9 cellular contexts compared by ENCODE assay signal in genomic region chr11:35623708-35624168, GRCh38. TPM values are rescaled to one million over a fixed set of nuclear protein-coding genes. Genes with fewer than 3 reads are reported as not detected.
DNase-seq lines count a peak whose midpoint lies in the region; TF ChIP-seq lines count a peak whose summit lies in the region.
"Had no signal": no experiment of that assay in that cellular context is flagged by ENCODE, and none has a peak within 500 bp of the region (broad histone marks: within the 10 kb centered on the region; RNA-seq: fewer than 3 reads in every experiment).

No MANE protein-coding gene starts in this region.

- in situ Hi-C loops in G401 (cut with HindIII; ENCODE audit: low sequenced_read_pairs) = no loop called here

- H3K4me1 ChIP-seq in right atrium auricular region = peaks cover 0 to 17% of the 10 kb centered on the region in 2 donors

- no peaks in the 10 kb centered on the region for H3K27me3 ChIP-seq in right atrium auricular region

- no peak overlapping the region for H3K4me3 ChIP-seq in right atrium auricular region

- no peak overlapping the region for H3K27ac ChIP-seq in right atrium auricular region

- no peaks in the 10 kb centered on the region for H3K36me3 ChIP-seq in right atrium auricular region

- no peak for TF ChIP-seq CTCF in right atrium auricular region (IDR thresholded peaks at IDR 0.05)

- no peaks in the 10 kb centered on the region for H3K9me3 ChIP-seq in right atrium auricular region

- peak; percentile 48 for DNase-seq in HK-2 (ENCODE audit: unreplicated experiment)
- peak; percentile 31 for DNase-seq in OCI-M1 (lab: John Stamatoyannopoulos, UW)
- peak; percentile 90 for DNase-seq in dermis blood vessel endothelial cell
- DNase-seq in non-pigmented ciliary epithelial cell (ENCODE audit: low read depth) = peak; percentile 83
- no peak for DNase-seq in G401 (ENCODE audit: low spot score)
- no peak for DNase-seq in right atrium auricular region (ENCODE audit: low spot score)
- no peak for DNase-seq in SIG-M5 treated with dmso at 0.1 percent for 504 hours (lab: John Stamatoyannopoulos, UW; ENCODE audit: unreplicated experiment)
- DNase-seq: activated T-cell treated with anti-CD3 and anti-CD28 coated beads for 4 hours; stimulated activated CD4-positive, alpha-beta T cell treated with anti-CD3 and anti-CD28 coated beads, Interleukin-4, amount 100 ng/mL, for 24 hours had no signal

RNA-seq across cellular contexts. Expression of gene FJX1, which starts 5.5 kb away (rescaled TPM):
- 44.5 and 52.1 TPM in 2 replicates for total RNA-seq in dermis blood vessel endothelial cell
- total RNA-seq in G401 (2014; rRNA removed; shearing (Covaris generic)) = 36.5 and 42.4 TPM in 2 replicates
- 1 to 10 TPM; 1.9 to 3.9 TPM for total RNA-seq in right atrium auricular region

RNA-seq across cellular contexts. Expression of gene TRIM44, which starts 38.8 kb away (rescaled TPM):
- total RNA-seq in dermis blood vessel endothelial cell (20.6 and 25.4 TPM in 2 replicates), right atrium auricular region (10 to 100 TPM; 22.1 to 35.4 TPM)
- 8.3 and 38.1 TPM in 2 replicates for total RNA-seq in G401 (2014; rRNA removed; shearing (Covaris generic))

Comparison
In these comparisons a context has a peak if more than half of its experiments do, and no peak if none do; other contexts are left out.
1. DNase-seq: peak in HK-2 (single experiment), OCI-M1 (single experiment), dermis blood vessel endothelial cell (single experiment) and non-pigmented ciliary epithelial cell (single experiment); none in G401 (single experiment), right atrium auricular region (single experiment) and SIG-M5 treated with dmso at 0.1 percent for 504 hours (single experiment).